ENCODE assay signal across 13 cellular contexts in the genomic region with DNA sequence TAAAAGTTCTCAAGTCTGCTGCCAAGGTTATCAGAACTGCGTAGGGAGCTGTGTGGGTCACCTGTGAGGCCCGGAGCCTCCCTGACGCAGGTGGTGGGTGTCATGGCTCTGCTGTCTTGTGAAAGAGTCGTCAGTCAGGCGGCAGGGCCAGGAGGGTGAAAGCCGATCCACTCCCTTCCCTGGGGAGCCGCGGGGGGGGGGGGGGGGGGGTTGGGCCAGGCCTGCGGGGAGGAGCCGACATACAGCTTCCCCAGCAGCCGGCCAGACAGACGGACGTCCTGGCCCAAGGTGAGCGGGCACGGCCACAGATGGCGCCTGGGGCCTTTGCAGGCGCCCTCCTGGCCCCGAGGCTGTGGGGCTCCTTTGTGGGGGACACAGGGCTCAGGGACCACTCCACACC. TPM values are rescaled to one million over a fixed set of nuclear protein-coding genes. Genes with fewer than 3 reads are reported as not detected.
DNase-seq lines count a peak whose midpoint lies in the region; ATAC-seq, FAIRE-seq and TF ChIP-seq lines count a peak whose summit lies in the region.
"Had no signal": no experiment of that assay in that cellular context is flagged by ENCODE, and none has a peak within 500 bp of the region (broad histone marks: within the 10 kb centered on the region; RNA-seq: fewer than 3 reads in every experiment).

No MANE protein-coding gene starts in this region.

- dilution Hi-C loops in keratinocyte (cut with MboI; ENCODE audit: extremely low pct_ligation_motif_present, low sequenced_read_pairs), result no loop called here

- H3K4me1 Mint-ChIP-seq in natural killer cell treated with Interleukin-12 subunit alpha and Interleukin-12 subunit beta and Interleukin-15 and Interleukin-18, amount 100 ng/mL, for 72 hours (ENCODE audit: low read depth in 2 of 2), result peaks cover 0 to 7% of the 10 kb centered on the region in 2 donors

- peaks cover 17% of the 10 kb centered on the region for H4K20me1 ChIP-seq in keratinocyte (ENCODE audit: control insufficient read depth, extremely low read depth, insufficient read depth, low read length)

- H3K79me2 ChIP-seq in keratinocyte (ENCODE audit: control insufficient read depth, insufficient read depth, low read length), result peaks cover 85% of the 10 kb centered on the region

- TF ChIP-seq CTCF in keratinocyte (optimal IDR thresholded peaks at IDR 0.05 in 1 of 3, IDR thresholded peaks at IDR 0.05 in 1 of 3, conservative IDR thresholded peaks at IDR 0.05 in 1 of 3; ENCODE audit: extremely low read depth in 1 of 3, insufficient read depth in 2 of 3, low read length in 3 of 3), result no peak

- no peak overlapping the region for H3K4me3 Mint-ChIP-seq in natural killer cell treated with Interleukin-12 subunit alpha and Interleukin-12 subunit beta and Interleukin-15 and Interleukin-18, amount 100 ng/mL, for 72 hours

- peaks cover 2% of the 10 kb centered on the region for H3K4me1 ChIP-seq in right cardiac atrium (ENCODE audit: control insufficient read depth, insufficient read depth, low read length)
- H3K4me1 ChIP-seq in keratinocyte (ENCODE audit: control insufficient read depth, extremely low read depth, insufficient read depth, low read length), result peaks cover under 1% of the 10 kb centered on the region
- H3K4me1 ChIP-seq: BE2C had no signal

- no peaks in the 10 kb centered on the region for H3K36me3 Mint-ChIP-seq in natural killer cell treated with Interleukin-12 subunit alpha and Interleukin-12 subunit beta and Interleukin-15 and Interleukin-18, amount 100 ng/mL, for 72 hours

- H3K9me3 ChIP-seq in right cardiac atrium (ENCODE audit: control insufficient read depth, low read length) (no peaks in the 10 kb centered on the region), keratinocyte (ENCODE audit: control insufficient read depth, low read depth, low read length) (no peaks in the 10 kb centered on the region)
- H3K9me3 ChIP-seq: BE2C, sigmoid colon had no signal

- H3K27ac ChIP-seq in right cardiac atrium (ENCODE audit: low read length) (no peak overlapping the region), keratinocyte (ENCODE audit: control insufficient read depth, insufficient read depth, low read length) (peak overlapping the region; percentile 43)
- H3K27ac ChIP-seq: cardiac muscle cell, sigmoid colon had no signal

- no peaks in the 10 kb centered on the region for H3K9me1 ChIP-seq in keratinocyte (ENCODE audit: control insufficient read depth, extremely low read depth, insufficient read depth, low read length)

- FAIRE-seq in keratinocyte (lab: Jason Lieb, UNC), result no peak
- FAIRE-seq: TTC549 had no signal

- peaks cover 9 to 16% of the 10 kb centered on the region in 2 experiments for H3K36me3 ChIP-seq in keratinocyte (ENCODE audit: control insufficient read depth in 2 of 2, extremely low read depth in 1 of 2, insufficient read depth in 2 of 2, low read length in 2 of 2)
- H3K36me3 ChIP-seq: cardiac muscle cell had no signal

- H3K9ac ChIP-seq in keratinocyte (ENCODE audit: control insufficient read depth, extremely low read depth, insufficient read depth, low read length), result no peak overlapping the region

- 59% methylated on average over 18 of the region's 18 CpGs for WGBS in right cardiac atrium

- H3K27ac Mint-ChIP-seq in natural killer cell treated with Interleukin-12 subunit alpha and Interleukin-12 subunit beta and Interleukin-15 and Interleukin-18, amount 100 ng/mL, for 72 hours, result no peak overlapping the region

- ATAC-seq in right cardiac atrium (no peak), HG02571 (IDR thresholded peaks at IDR 0.05; ENCODE audit: unreplicated experiment) (no peak)
- ATAC-seq in natural killer cell treated with Interleukin-12 subunit alpha and Interleukin-12 subunit beta and Interleukin-15 and Interleukin-18, amount 100 ng/mL, for 72 hours, result no peak

- DNase-seq in right cardiac atrium (peak in 2 of 3 donors; percentile 44 to 48), cardiac septum (ENCODE audit: low spot score) (no peak), SK-MEL-5 (ENCODE audit: low read depth, low spot score) (peak; percentile 40), keratinocyte (ENCODE audit: low read depth, low spot score) (no peak), NCI-H1092 (lab: John Stamatoyannopoulos, UW) (no peak)
- no peak for DNase-seq in stimulated activated CD4-positive, alpha-beta T cell treated with anti-CD3 and anti-CD28 coated beads, Interleukin-1b, Interleukin-23, amount 100 ng/mL, for 48 hours
- DNase-seq in natural killer cell treated with Interleukin-12 subunit alpha and Interleukin-12 subunit beta and Interleukin-15 and Interleukin-18, amount 100 ng/mL, for 72 hours (ENCODE audit: low spot score), result no peak
- DNase-seq: BE2C, midbrain, sigmoid colon had no signal

- H3K27me3 ChIP-seq in right cardiac atrium (ENCODE audit: control insufficient read depth, insufficient read depth) (no peaks in the 10 kb centered on the region), keratinocyte (ENCODE audit: control insufficient read depth, extremely low read depth, insufficient read depth, low read length) (no peaks in the 10 kb centered on the region)
- H3K27me3 ChIP-seq: BE2C, cardiac muscle cell, sigmoid colon had no signal

- intact Hi-C loops in right cardiac atrium (cut with DNase I) (no loop called here), cardiac septum (cut with DNase I) (no loop called here)

- no peak overlapping the region for H2AFZ ChIP-seq in keratinocyte (ENCODE audit: control insufficient read depth, low read length)

- H3K27me3 Mint-ChIP-seq in natural killer cell treated with Interleukin-12 subunit alpha and Interleukin-12 subunit beta and Interleukin-15 and Interleukin-18, amount 100 ng/mL, for 72 hours, result no peaks in the 10 kb centered on the region

- in situ Hi-C loops in SK-MEL-5 (cut with HindIII; ENCODE audit: low pct_unique_long_range_greater_than_20kb, low sequenced_read_pairs), result no loop called here

- no peaks in the 10 kb centered on the region for H3K9me3 Mint-ChIP-seq in natural killer cell treated with Interleukin-12 subunit alpha and Interleukin-12 subunit beta and Interleukin-15 and Interleukin-18, amount 100 ng/mL, for 72 hours

- no peak overlapping the region for H3K4me2 ChIP-seq in keratinocyte (ENCODE audit: control insufficient read depth, extremely low read depth, insufficient read depth, low read depth, low read length)

- H3K4me3 ChIP-seq in right cardiac atrium (ENCODE audit: low read length) (no peak overlapping the region), keratinocyte (ENCODE audit: control insufficient read depth in 2 of 3, extremely low read depth in 1 of 3, insufficient read depth in 2 of 3, low read depth in 1 of 3, low read length in 3 of 3) (no peak overlapping the region)
- H3K4me3 ChIP-seq: cardiac muscle cell, sigmoid colon had no signal

RNA-seq across cellular contexts. Expression of gene SBNO2, which starts 12.4 kb away (rescaled TPM):
- total RNA-seq in right cardiac atrium (10 to 100 TPM; 18.0 to 44.5 (median 20.5) TPM), cardiac septum (37.3 TPM)
- polyA plus RNA-seq in right cardiac atrium (13.4 TPM), keratinocyte (10.9 to 19.4 TPM (median 13.1 TPM) in 3 replicates)
- 18.8 and 21.1 TPM in 2 replicates for total RNA-seq in SK-MEL-5 (2014; rRNA removed; shearing (Covaris generic))
- polyA plus RNA-seq in SK-MEL-5 (2015; cell fraction: cytosol; rRNA removed), result 57.0 and 67.3 TPM in 2 replicates
- 97.6 and 133 TPM in 2 replicates for polyA plus RNA-seq in SK-MEL-5 (2015; cell fraction: nucleus; rRNA removed)
- polyA plus RNA-seq in keratinocyte (2011; ENCODE audit: low read depth), result 12.9 TPM
- 6.0 and 14.5 TPM in 2 replicates for polyA plus RNA-seq in keratinocyte (2011; cell fraction: cytosol; rRNA removed)
- polyA plus RNA-seq in keratinocyte (2011; cell fraction: nucleus; rRNA removed), result 32.2 and 48.0 TPM in 2 replicates
- 17.3 and 24.6 TPM in 2 replicates for polyA plus RNA-seq in keratinocyte (2012; ENCODE audit: low replicate concordance)
- polyA minus RNA-seq in keratinocyte, result 14.6 to 40.2 TPM (median 23.0 TPM) in 3 replicates
- polyA minus RNA-seq in keratinocyte (2011; cell fraction: cytosol; rRNA and poly(A)+ RNA removed), result 32.6 TPM
- polyA minus RNA-seq in keratinocyte (2011; cell fraction: nucleus; rRNA and poly(A)+ RNA removed), result 36.5 and 41.8 TPM in 2 replicates
- total RNA-seq in natural killer cell treated with Interleukin-12 subunit alpha and Interleukin-12 subunit beta and Interleukin-15 and Interleukin-18, amount 100 ng/mL, for 72 hours, result 100 to 1,000 TPM; 204 to 205 TPM

RNA-seq across cellular contexts. Expression of gene STK11, which starts 43.9 kb away (rescaled TPM):
- total RNA-seq in right cardiac atrium (10 to 100 TPM; 56.9 to 62.0 (median 57.7) TPM), cardiac septum (49.7 TPM)
- polyA plus RNA-seq in right cardiac atrium (64.5 TPM), keratinocyte (24.6 to 31.4 TPM (median 28.1 TPM) in 3 replicates)
- total RNA-seq in SK-MEL-5 (2014; rRNA removed; shearing (Covaris generic)), result 44.2 and 47.8 TPM in 2 replicates
- 48.7 and 50.4 TPM in 2 replicates for polyA plus RNA-seq in SK-MEL-5 (2015; cell fraction: cytosol; rRNA removed)
- polyA plus RNA-seq in SK-MEL-5 (2015; cell fraction: nucleus; rRNA removed), result 149 and 177 TPM in 2 replicates
- 21.6 TPM for polyA plus RNA-seq in keratinocyte (2011; ENCODE audit: low read depth)
- 13.7 and 27.8 TPM in 2 replicates for polyA plus RNA-seq in keratinocyte (2011; cell fraction: cytosol; rRNA removed)
- polyA plus RNA-seq in keratinocyte (2011; cell fraction: nucleus; rRNA removed), result 47.3 and 54.0 TPM in 2 replicates
- polyA plus RNA-seq in keratinocyte (2012; ENCODE audit: low replicate concordance), result 26.4 and 38.3 TPM in 2 replicates
- 19.7 to 42.7 TPM (median 21.9 TPM) in 3 replicates for polyA minus RNA-seq in keratinocyte
- 56.2 TPM for polyA minus RNA-seq in keratinocyte (2011; cell fraction: cytosol; rRNA and poly(A)+ RNA removed)
- polyA minus RNA-seq in keratinocyte (2011; cell fraction: nucleus; rRNA and poly(A)+ RNA removed), result 25.7 and 29.2 TPM in 2 replicates
- total RNA-seq in natural killer cell treated with Interleukin-12 subunit alpha and Interleukin-12 subunit beta and Interleukin-15 and Interleukin-18, amount 100 ng/mL, for 72 hours, result 10 to 100 TPM; 50.9 to 79.2 TPM

RNA-seq across cellular contexts. Expression of gene GPX4, which starts 57.9 kb away (rescaled TPM):
- total RNA-seq in right cardiac atrium (100 to 1,000 TPM; 300 to 374 (median 359) TPM), cardiac septum (243 TPM)
- polyA plus RNA-seq in right cardiac atrium (713 TPM), keratinocyte (193 to 279 TPM (median 243 TPM) in 3 replicates)
- total RNA-seq in SK-MEL-5 (2014; rRNA removed; shearing (Covaris generic)), result 252 and 258 TPM in 2 replicates
- polyA plus RNA-seq in SK-MEL-5 (2015; cell fraction: cytosol; rRNA removed), result 521 and 553 TPM in 2 replicates
- 111 and 126 TPM in 2 replicates for polyA plus RNA-seq in SK-MEL-5 (2015; cell fraction: nucleus; rRNA removed)
- polyA plus RNA-seq in keratinocyte (2011; ENCODE audit: low read depth), result 60.6 TPM
- 222 and 463 TPM in 2 replicates for polyA plus RNA-seq in keratinocyte (2011; cell fraction: cytosol; rRNA removed)
- polyA plus RNA-seq in keratinocyte (2011; cell fraction: nucleus; rRNA removed), result 106 and 126 TPM in 2 replicates
- 311 and 442 TPM in 2 replicates for polyA plus RNA-seq in keratinocyte (2012; ENCODE audit: low replicate concordance)
- polyA minus RNA-seq in keratinocyte, result 86.1 to 197 TPM (median 110 TPM) in 3 replicates
- 240 TPM for polyA minus RNA-seq in keratinocyte (2011; cell fraction: cytosol; rRNA and poly(A)+ RNA removed)
- polyA minus RNA-seq in keratinocyte (2011; cell fraction: nucleus; rRNA and poly(A)+ RNA removed), result 33.0 and 50.3 TPM in 2 replicates
- 100 to 1,000 TPM in 1 of 2 donors, 10 to 100 TPM in 1; 86.4 to 174 TPM for total RNA-seq in natural killer cell treated with Interleukin-12 subunit alpha and Interleukin-12 subunit beta and Interleukin-15 and Interleukin-18, amount 100 ng/mL, for 72 hours

Comparison
In these comparisons a context has a peak if more than half of its experiments do, and no peak if none do; other contexts are left out.
1. DNase-seq: peak in right cardiac atrium (2 of 3) and SK-MEL-5 (single experiment); none in cardiac septum (single experiment), keratinocyte (single experiment), stimulated activated CD4-positive, alpha-beta T cell treated with anti-CD3 and anti-CD28 coated beads, Interleukin-1b, Interleukin-23, amount 100 ng/mL, for 48 hours (single experiment), NCI-H1092 (single experiment) and natural killer cell treated with Interleukin-12 subunit alpha and Interleukin-12 subunit beta and Interleukin-15 and Interleukin-18, amount 100 ng/mL, for 72 hours (single experiment).